In genomic region chr5:98770158-98770910, GRCh38 we compare ENCODE assay signal across 8 cellular contexts. TPM values are rescaled to one million over a fixed set of nuclear protein-coding genes. Genes with fewer than 3 reads are reported as not detected.
DNase-seq lines count a peak whose midpoint lies in the region; ATAC-seq and TF ChIP-seq lines count a peak whose summit lies in the region.

No MANE protein-coding gene starts in this region.

- H3K9me3 Mint-ChIP-seq in nephron progenitor cell, result no peaks in the 10 kb centered on the region

- intact Hi-C loops in aorta (cut with DNase I), result loop anchor here in 1 of 2 donors (5.0 kb wide), 1 partner anchor 157 kb away; the partner anchor contains the start of gene CHD1

- peak overlapping the region; percentile 93 for H3K4me3 ChIP-seq in fibroblast of mammary gland (ENCODE audit: control insufficient read depth, low read depth, low read length)
- peak overlapping the region; percentile 65 to 68 for H3K4me3 ChIP-seq in aorta (ENCODE audit: low read length in 2 of 2)

- H3K36me3 Mint-ChIP-seq in nephron progenitor cell (ENCODE audit: low read depth), result no peaks in the 10 kb centered on the region

- H3K27me3 ChIP-seq in aorta (ENCODE audit: control insufficient read depth in 1 of 2, insufficient read depth in 2 of 2, low read length in 1 of 2), result no peaks in the 10 kb centered on the region

- no peaks in the 10 kb centered on the region for H3K9me3 ChIP-seq in aorta (ENCODE audit: control insufficient read depth, low read length)

- peaks cover 59% of the 10 kb centered on the region for H3K4me1 Mint-ChIP-seq in nephron progenitor cell

- TF ChIP-seq CTCF in fibroblast of mammary gland (conservative IDR thresholded peaks at IDR 0.05; ENCODE audit: control insufficient read depth, insufficient read depth, low read depth, low read length) (no peak), nephron progenitor cell (IDR thresholded peaks at IDR 0.05) (no peak)

- WGBS in aorta, 2 donors, result 0% methylated on average over 42 of the region's 42 CpGs

- peak overlapping the region; percentile 91 for H3K4me3 Mint-ChIP-seq in nephron progenitor cell

- no peak overlapping the region for H3K27ac ChIP-seq in aorta (ENCODE audit: low read depth in 1 of 2, low read length in 2 of 2)

- H3K4me1 ChIP-seq in aorta (ENCODE audit: control insufficient read depth in 1 of 2, insufficient read depth in 2 of 2, low read length in 2 of 2), result no peaks in the 10 kb centered on the region

- ATAC-seq in aorta (ENCODE audit: low FRiP score) (no peak), GM21737 (IDR thresholded peaks at IDR 0.05; ENCODE audit: unreplicated experiment) (no peak)

- no peaks in the 10 kb centered on the region for H3K36me3 ChIP-seq in aorta (ENCODE audit: control insufficient read depth in 1 of 2, insufficient read depth in 2 of 2, low read length in 1 of 2)

- DNase-seq in NCI-H446 (lab: John Stamatoyannopoulos, UW) (peak; percentile 23 to 56), NCI-H446 treated with DMSO at 0.1 percent for 48 hours (lab: John Stamatoyannopoulos, UW) (no peak), NCI-H2171 (lab: John Stamatoyannopoulos, UW) (peak; percentile 4), fibroblast of mammary gland (ENCODE audit: low read depth) (peak; percentile 69), nephron progenitor cell (peak; percentile 30), aorta (peak; percentile 60 to 80)
- DNase-seq in activated CD8-positive, alpha-beta memory T cell treated with anti-CD3 and anti-CD28 coated beads, Interleukin-2, amount 50 U/mL, for 4 hours, result peak; percentile 26

- H3K27ac Mint-ChIP-seq in nephron progenitor cell, result no peak overlapping the region

- H3K27me3 Mint-ChIP-seq in nephron progenitor cell (ENCODE audit: low read depth, poor library complexity), result peaks cover 17% of the 10 kb centered on the region

RNA-seq across cellular contexts. Expression of gene RGMB, which starts 3.1 kb away (rescaled TPM):
- total RNA-seq in aorta, result 10 to 100 TPM; 11.9 to 13.9 TPM
- 1 to 10 TPM; 1.5 to 4.5 TPM for polyA plus RNA-seq in aorta
